28 cellular contexts compared by ENCODE assay signal in genomic region chr19:19645233-19645870, GRCh38.
"Had no signal": no experiment of that assay in that cellular context is flagged by ENCODE, and none has a peak within 500 bp of the region (broad histone marks: within the 10 kb centered on the region; RNA-seq: fewer than 3 reads in every experiment).

No MANE protein-coding gene starts in this region.

- H3K4me3 Mint-ChIP-seq: activated CD4-positive, alpha-beta memory T cell treated with anti-CD3 and anti-CD28 coated beads, Interleukin-2, amount 10 ng/mL, durations not matched to agents 7 days and 5 days; activated naive CD4-positive, alpha-beta T cell treated with anti-CD3 and anti-CD28 coated beads, Interleukin-2, amount 10 ng/mL, durations not matched to agents 7 days and 5 days; activated naive CD8-positive, alpha-beta T cell treated with anti-CD3 and anti-CD28 coated beads, Interleukin-2, amount 50 U/mL, for 24 hours; central memory CD8-positive, alpha-beta T cell; dendritic cell treated with granulocyte-macrophage colony-stimulating factor and Interleukin-4, amounts not matched to agents 40 ng/mL and 50 ng/mL, for 4 days; endodermal cell; stimulated activated memory B cell treated with anti-CD40 and anti-IgM and Interleukin-4, amounts not matched to agents 10 μg/mL and 1 μg/mL and 100 μg/mL, for 72 hours had no signal

- ATAC-seq: activated naive CD8-positive, alpha-beta T cell treated with anti-CD3 and anti-CD28 coated beads, Interleukin-2, amount 50 U/mL, for 24 hours; foreskin keratinocyte; heart left ventricle; left lung; lower lobe of right lung; stimulated activated memory B cell treated with anti-CD40 and anti-IgM and Interleukin-4, amounts not matched to agents 10 μg/mL and 1 μg/mL and 100 μg/mL, for 72 hours; T-helper 17 cell had no signal

- H3K27me3 ChIP-seq: esophagus muscularis mucosa, foreskin keratinocyte, heart left ventricle, left lung, sigmoid colon, stomach, thyroid gland, upper lobe of left lung, vagina had no signal

- H3K4me3 ChIP-seq: esophagus muscularis mucosa, heart left ventricle, left lung, lower lobe of right lung, sigmoid colon, stomach, thyroid gland, upper lobe of left lung, vagina had no signal

- H3K9me3 ChIP-seq: esophagus muscularis mucosa, heart left ventricle, left lung, lower lobe of right lung, sigmoid colon, stomach, thyroid gland, upper lobe of left lung, vagina had no signal

- H3K27ac Mint-ChIP-seq: activated naive CD4-positive, alpha-beta T cell treated with anti-CD3 and anti-CD28 coated beads, Interleukin-2, amount 10 ng/mL, durations not matched to agents 7 days and 5 days; activated naive CD8-positive, alpha-beta T cell treated with anti-CD3 and anti-CD28 coated beads, Interleukin-2, amount 50 U/mL, for 24 hours; dendritic cell treated with granulocyte-macrophage colony-stimulating factor and Interleukin-4, amounts not matched to agents 40 ng/mL and 50 ng/mL, for 4 days; endodermal cell; nephron; T-helper 17 cell had no signal

- DNase-seq: activated CD4-positive, alpha-beta memory T cell treated with anti-CD3 and anti-CD28 coated beads, Interleukin-2, amount 10 ng/mL, durations not matched to agents 7 days and 5 days; activated CD4-positive, alpha-beta T cell treated with anti-CD3 and anti-CD28 coated beads, Interleukin-2, amount 10 ng/mL, durations not matched to agents 7 days and 5 days; activated CD4-positive, CD25-positive, alpha-beta regulatory T cell treated with anti-CD3 and anti-CD28 coated beads, Interleukin-2, amount 50 U/mL, for 72 hours; activated gamma-delta T cell; activated naive CD4-positive, alpha-beta T cell treated with anti-CD3 and anti-CD28 coated beads, Interleukin-2, amount 10 ng/mL, durations not matched to agents 7 days and 5 days; activated naive CD8-positive, alpha-beta T cell treated with anti-CD3 and anti-CD28 coated beads, Interleukin-2, amount 50 U/mL, for 24 hours; amygdala; endodermal cell; foreskin keratinocyte; kidney glomerular epithelial cell; lower lobe of right lung; mesendoderm; sigmoid colon; small intestine; stimulated activated CD4-positive, alpha-beta T cell treated with anti-CD3 and anti-CD28 coated beads, Interleukin-4, amount 100 ng/mL, for 24 hours; stomach; T-helper 17 cell; T1000; thyroid gland had no signal

- H3K4me1 ChIP-seq: foreskin keratinocyte had no signal

- H3K27ac ChIP-seq: esophagus muscularis mucosa, foreskin keratinocyte, heart left ventricle, left lung, lower lobe of right lung, sigmoid colon, stomach, thyroid gland, upper lobe of left lung, vagina had no signal

- H3K9me3 Mint-ChIP-seq: activated CD4-positive, alpha-beta memory T cell treated with anti-CD3 and anti-CD28 coated beads, Interleukin-2, amount 10 ng/mL, durations not matched to agents 7 days and 5 days; activated CD4-positive, alpha-beta T cell treated with anti-CD3 and anti-CD28 coated beads, Interleukin-2, amount 10 ng/mL, durations not matched to agents 7 days and 5 days; activated naive CD4-positive, alpha-beta T cell treated with anti-CD3 and anti-CD28 coated beads, Interleukin-2, amount 10 ng/mL, durations not matched to agents 7 days and 5 days; activated naive CD8-positive, alpha-beta T cell treated with anti-CD3 and anti-CD28 coated beads, Interleukin-2, amount 50 U/mL, for 24 hours; central memory CD8-positive, alpha-beta T cell; dendritic cell treated with granulocyte-macrophage colony-stimulating factor and Interleukin-4, amounts not matched to agents 40 ng/mL and 50 ng/mL, for 4 days; endodermal cell; nephron; stimulated activated memory B cell treated with anti-CD40 and anti-IgM and Interleukin-4, amounts not matched to agents 10 μg/mL and 1 μg/mL and 100 μg/mL, for 72 hours had no signal

- H3K27me3 Mint-ChIP-seq: activated CD4-positive, alpha-beta memory T cell treated with anti-CD3 and anti-CD28 coated beads, Interleukin-2, amount 10 ng/mL, durations not matched to agents 7 days and 5 days; activated CD4-positive, alpha-beta T cell treated with anti-CD3 and anti-CD28 coated beads, Interleukin-2, amount 10 ng/mL, durations not matched to agents 7 days and 5 days; activated naive CD4-positive, alpha-beta T cell treated with anti-CD3 and anti-CD28 coated beads, Interleukin-2, amount 10 ng/mL, durations not matched to agents 7 days and 5 days; activated naive CD8-positive, alpha-beta T cell treated with anti-CD3 and anti-CD28 coated beads, Interleukin-2, amount 50 U/mL, for 24 hours; central memory CD8-positive, alpha-beta T cell; dendritic cell treated with granulocyte-macrophage colony-stimulating factor and Interleukin-4, amounts not matched to agents 40 ng/mL and 50 ng/mL, for 4 days; stimulated activated memory B cell treated with anti-CD40 and anti-IgM and Interleukin-4, amounts not matched to agents 10 μg/mL and 1 μg/mL and 100 μg/mL, for 72 hours; T-helper 17 cell had no signal
